13 cellular contexts compared by ENCODE assay signal in genomic region chr4:38785041-38785790, GRCh38. TPM values are rescaled to one million over a fixed set of nuclear protein-coding genes. Genes with fewer than 3 reads are reported as not detected.
DNase-seq lines count a peak whose midpoint lies in the region; ATAC-seq, FAIRE-seq and TF ChIP-seq lines count a peak whose summit lies in the region.
"Had no signal": no experiment of that assay in that cellular context is flagged by ENCODE, and none has a peak within 500 bp of the region (broad histone marks: within the 10 kb centered on the region; RNA-seq: fewer than 3 reads in every experiment).

No MANE protein-coding gene starts in this region.

- H3K4me1 ChIP-seq in GM12878 (ENCODE audit: control insufficient read depth, insufficient read depth, low read length) (peaks cover 17% of the 10 kb centered on the region), spleen (peaks cover 0 to 71% (median 21%) of the 10 kb centered on the region in 6 donors)
- H3K4me1 ChIP-seq: BE2C, SJSA1 had no signal

- RAD21 ChIA-PET in GM12878 (lab: Charles Lee; ENCODE audit: unreplicated experiment): interaction anchor here (1.0 to 3.5 kb wide), 4 partner anchors 18 to 41 kb away, joined by 3 to 38 read pairs (median 12); partner anchors contain the start of gene TLR1

- H3K27ac ChIP-seq in GM12878 (ENCODE audit: control insufficient read depth, insufficient read depth) (peak overlapping the region; percentile 84), spleen (peak overlapping the region in 7 of 8 donors; percentile 67 to 90 (median 80))
- H3K27ac ChIP-seq: SJSA1 had no signal

- no peak overlapping the region; the same call in 1 of the 2 replicates for H3K9ac ChIP-seq in GM12878 (ENCODE audit: control insufficient read depth, insufficient read depth, low read length)

- POLR2A ChIA-PET in GM12878 (lab: Charles Lee): interaction anchor here (0.9 to 3.2 kb wide), 7 partner anchors 10 to 25 kb away, joined by 3 to 10 read pairs (median 5); no protein-coding TSS in a partner anchor

- peak; percentile 55 for DNase-seq in CD1c-positive myeloid dendritic cell (ENCODE audit: extremely low spot score)
- peak; percentile 56 for DNase-seq in MV-4-11 (lab: John Stamatoyannopoulos, UW)
- no peak for DNase-seq in GM12878 (ENCODE audit: low read depth, low spot score)
- no peak for DNase-seq in spleen
- no peak for DNase-seq in NCI-H446 treated with DMSO at 0.1 percent for 48 hours (lab: John Stamatoyannopoulos, UW)
- no peak for DNase-seq in stimulated activated CD4-positive, alpha-beta T cell treated with anti-CD3 and anti-CD28 coated beads, Interleukin-4, amount 100 ng/mL, for 4 hours
- DNase-seq: BE2C, HCEC 1CT, IMR-90, NCI-H1092 had no signal

- no peak for TF ChIP-seq POLR2A in GM12878 (IDR thresholded peaks at IDR 0.05; ENCODE audit: low read depth, low read length)
- no peak for TF ChIP-seq POLR2A in spleen (IDR thresholded peaks at IDR 0.05)

- H3K4me3 ChIP-seq in GM12878: peak overlapping the region; percentile 10; the same call in 1 of the 2 replicates
- no peak overlapping the region for H3K4me3 ChIP-seq in spleen
- H3K4me3 ChIP-seq: SJSA1 had no signal

- in situ Hi-C loops in GM12878 (cut with MboI): no loop called here

- intact Hi-C loops in GM12878 (cut with micrococcal nuclease; ENCODE audit: unreplicated experiment): no loop called here
- intact Hi-C loops in spleen (cut with DNase I; ENCODE audit: low total_unique reads): no loop called here

- TF ChIP-seq EP300 in GM12878 (IDR thresholded peaks at IDR 0.05; ENCODE audit: borderline replicate concordance in 1 of 2, control insufficient read depth in 1 of 2, low read depth in 2 of 2, low read length in 2 of 2): no peak

- SMC1A ChIA-PET in GM12878 (lab: Charles Lee; ENCODE audit: uncharacterized antibody, unreplicated experiment): interaction anchor here (1.3 to 8.9 kb wide), 8 partner anchors 10 to 605 kb away, joined by 3 to 468 read pairs (median 4); partner anchors contain the start of genes TLR1 and TLR6

- CTCF ChIA-PET in GM12878 (lab: Yijun Ruan, JAX): interaction anchor here (0.8 to 8.1 kb wide), 6 partner anchors 9 to 75 kb away, joined by 3 to 449 read pairs (median 46); partner anchors contain the start of gene TLR1

- 67% methylated on average over 6 of the region's 6 CpGs for whole genome bisulfite sequencing in GM12878 (ENCODE audit: insufficient coverage, insufficient replicate concordance, low lambda C conversion rate, missing lambda C conversion rate)
- WGBS in spleen, 5 donors: 50 to 72% (median 63%) methylated on average over 6 of the region's 6 CpGs

- H3K79me2 ChIP-seq in GM12878 (ENCODE audit: control insufficient read depth, insufficient read depth, low read length): peaks cover 29% of the 10 kb centered on the region

- H3K27me3 ChIP-seq in GM12878 (replicated peaks in 1 of 2; ENCODE audit: control insufficient read depth in 2 of 2, insufficient read depth in 2 of 2, low read length in 1 of 2): no peaks in the 10 kb centered on the region
- H3K27me3 ChIP-seq in spleen (replicated peaks in 1 of 7): no peaks in the 10 kb centered on the region
- H3K27me3 ChIP-seq: SJSA1 had no signal

- no peak for TF ChIP-seq RAD21 in GM12878 (IDR thresholded peaks at IDR 0.05; ENCODE audit: insufficient read depth, low read depth, low read length)

- peak overlapping the region; percentile 30; the same call in 1 of the 2 replicates for H2AFZ ChIP-seq in GM12878 (ENCODE audit: control insufficient read depth, low read depth, low read length)

- no peak overlapping the region for H3K4me2 ChIP-seq in GM12878 (ENCODE audit: control insufficient read depth, insufficient read depth)

- H3K36me3 ChIP-seq in GM12878 (ENCODE audit: control insufficient read depth in 2 of 2, insufficient read depth in 2 of 2, low read length in 1 of 2) (no peaks in the 10 kb centered on the region), spleen (no peaks in the 10 kb centered on the region)
- H3K36me3 ChIP-seq: BE2C, SJSA1 had no signal

- H3K9me3 ChIP-seq in GM12878 (replicated peaks; ENCODE audit: control insufficient read depth, insufficient read depth, low read length): peaks cover 13% of the 10 kb centered on the region; the same call in 2 of the 3 replicates
- peaks cover 0 to 19% (median 13%) of the 10 kb centered on the region in 8 donors for H3K9me3 ChIP-seq in spleen
- H3K9me3 ChIP-seq: BE2C, SJSA1 had no signal

- no TSS peak for BruUV-seq in GM12878 (replicated peaks; lab: Mats Ljungman, UMichigan)

- no peaks in the 10 kb centered on the region for H4K20me1 ChIP-seq in GM12878 (ENCODE audit: control insufficient read depth, insufficient read depth)

- FAIRE-seq in GM12878 (lab: Jason Lieb, UNC): no peak

- ATAC-seq in GM12878 (no peak), GM18520 (IDR thresholded peaks at IDR 0.05; ENCODE audit: unreplicated experiment) (no peak)

- no peak for TF ChIP-seq CTCF in GM12878 (IDR thresholded peaks at IDR 0.05 in 2 of 3, conservative IDR thresholded peaks at IDR 0.05 in 1 of 3; ENCODE audit: control insufficient read depth in 2 of 3, extremely low read depth in 1 of 3, insufficient read depth in 1 of 3, low read depth in 3 of 3, low read length in 3 of 3)
- no peak for TF ChIP-seq CTCF in spleen (IDR thresholded peaks at IDR 0.05 in 8 of 11, conservative IDR thresholded peaks at IDR 0.05 in 3 of 11)

TF ChIP-seq in GM12878, 131 proteins besides CTCF, POLR2A, EP300 and RAD21:
- TF ChIP-seq MTA2 (IDR thresholded peaks at IDR 0.05; ENCODE audit: low read depth) (no peak), ZNF274 (IDR thresholded peaks at IDR 0.05; ENCODE audit: insufficient read depth, insufficient read length) (no peak), NFYA (IDR thresholded peaks at IDR 0.05; ENCODE audit: borderline replicate concordance, low read depth, low read length) (no peak), TBL1XR1 (IDR thresholded peaks at IDR 0.05; ENCODE audit: low read depth, low read length) (no peak), TCF12 (IDR thresholded peaks at IDR 0.05; ENCODE audit: low read depth, low read length) (no peak), LARP7 (IDR thresholded peaks at IDR 0.05) (no peak), POLR2AphosphoS2 (IDR thresholded peaks at IDR 0.05; ENCODE audit: low read depth, low read length) (no peak), BMI1 (IDR thresholded peaks at IDR 0.05; ENCODE audit: borderline replicate concordance) (no peak), MLLT1 (IDR thresholded peaks at IDR 0.05) (no peak), CEBPB (IDR thresholded peaks at IDR 0.05; ENCODE audit: borderline replicate concordance in 1 of 2, low read depth in 2 of 2, low read length in 2 of 2) (no peak), ZNF24 (IDR thresholded peaks at IDR 0.05) (no peak), BRCA1 (IDR thresholded peaks at IDR 0.05; ENCODE audit: low read depth, low read length) (no peak)

RNA-seq across cellular contexts. Expression of gene TLR10, which starts 2.4 kb away (rescaled TPM):
- 307 and 331 TPM in 2 replicates for total RNA-seq in GM12878 (2013; cell fraction: nucleolus; rRNA removed)
- total RNA-seq in GM12878 (2014; rRNA removed) (82.7 and 109 TPM in 2 replicates), GM12878 (2014; rRNA removed; fragmentation: Illumina TruSeq; extraction: Trizol) (107 and 109 TPM in 2 replicates), GM12878 (2021) (50.4 and 52.8 TPM in 2 replicates), spleen (10 to 100 TPM; 29.6 to 70.1 (median 42.0) TPM)
- polyA plus RNA-seq in GM12878 (2011; ENCODE audit: low read depth): 37.6 TPM
- polyA plus RNA-seq in GM12878 (2011; rRNA removed) (149 and 243 TPM in 2 replicates), GM12878 (2014; fragmentation: Illumina TruSeq; extraction: Trizol) (118 and 166 TPM in 2 replicates), GM12878 (2014; fragmentation: Nextera tagmentation; extraction: Ambion mirVana) (10 to 100 TPM; 31.5 to 41.8 TPM), GM12878 (2014; rRNA removed) (65.8 and 79.3 TPM in 2 replicates), GM12878 (2016; fragmentation: Nextera tagmentation; extraction: Ambion mirVana) (10 to 100 TPM; 45.9 to 47.1 TPM), spleen (10 to 100 TPM; 46.2 to 81.4 (median 68.1) TPM)
- 53.5 and 61.0 TPM in 2 replicates for polyA plus RNA-seq in GM12878 (2011; cell fraction: cytosol; rRNA removed)
- polyA plus RNA-seq in GM12878 (2011; cell fraction: nucleus; rRNA removed): 75.6 and 82.5 TPM in 2 replicates
- polyA plus RNA-seq in GM12878 (2012): 49.5 and 69.6 TPM in 2 replicates
- 80.6 and 111 TPM in 2 replicates for polyA minus RNA-seq in GM12878 (2011; rRNA and poly(A)+ RNA removed)
- polyA minus RNA-seq in GM12878 (2011; cell fraction: cytosol; rRNA and poly(A)+ RNA removed): 23.4 and 28.1 TPM in 2 replicates
- polyA minus RNA-seq in GM12878 (2011; cell fraction: nucleus; rRNA and poly(A)+ RNA removed): 39.7 and 47.2 TPM in 2 replicates
- total RNA-seq: IMR-90, RPMI7951, SJSA1 had no signal
- polyA plus RNA-seq: IMR-90 had no signal

RNA-seq across cellular contexts. Expression of gene TLR1, which starts 19.4 kb away (rescaled TPM):
- 324 and 329 TPM in 2 replicates for total RNA-seq in GM12878 (2013; cell fraction: nucleolus; rRNA removed)
- 33.7 and 41.4 TPM in 2 replicates for total RNA-seq in GM12878 (2014; rRNA removed)
- 33.9 and 35.1 TPM in 2 replicates for total RNA-seq in GM12878 (2014; rRNA removed; fragmentation: Illumina TruSeq; extraction: Trizol)
- 22.4 and 22.9 TPM in 2 replicates for total RNA-seq in GM12878 (2021)
- polyA plus RNA-seq in GM12878 (2011; ENCODE audit: low read depth): 21.7 TPM
- 57.1 and 86.9 TPM in 2 replicates for polyA plus RNA-seq in GM12878 (2011; rRNA removed)
- 22.3 and 24.5 TPM in 2 replicates for polyA plus RNA-seq in GM12878 (2011; cell fraction: cytosol; rRNA removed)
- 41.1 and 61.6 TPM in 2 replicates for polyA plus RNA-seq in GM12878 (2011; cell fraction: nucleus; rRNA removed)
- 26.0 and 27.3 TPM in 2 replicates for polyA plus RNA-seq in GM12878 (2012)
- polyA plus RNA-seq in GM12878 (2014; fragmentation: Illumina TruSeq; extraction: Trizol): 35.0 and 46.6 TPM in 2 replicates
- 1 to 10 TPM; 9.3 to 9.5 TPM for polyA plus RNA-seq in GM12878 (2014; fragmentation: Nextera tagmentation; extraction: Ambion mirVana)
- 13.0 and 16.5 TPM in 2 replicates for polyA plus RNA-seq in GM12878 (2014; rRNA removed)
- 10 to 100 TPM; 17.1 to 17.9 TPM for polyA plus RNA-seq in GM12878 (2016; fragmentation: Nextera tagmentation; extraction: Ambion mirVana)
- polyA minus RNA-seq in GM12878 (2011; rRNA and poly(A)+ RNA removed): 75.7 and 81.3 TPM in 2 replicates
- 20.4 and 25.1 TPM in 2 replicates for polyA minus RNA-seq in GM12878 (2011; cell fraction: cytosol; rRNA and poly(A)+ RNA removed)
- 110 and 111 TPM in 2 replicates for polyA minus RNA-seq in GM12878 (2011; cell fraction: nucleus; rRNA and poly(A)+ RNA removed)
- total RNA-seq in spleen: 100 to 1,000 TPM in 5 of 7 donors, 10 to 100 TPM in 2; 84.9 to 190 (median 119) TPM
- 10 to 100 TPM in 2 of 3 donors, 1 to 10 TPM in 1; 7.6 to 10.8 (median 10.5) TPM for polyA plus RNA-seq in spleen

Comparison
In these comparisons a context has a peak if more than half of its experiments do, and no peak if none do; other contexts are left out.
1. DNase-seq: peak in CD1c-positive myeloid dendritic cell (single experiment) and MV-4-11 (single experiment); none in GM12878 (single experiment), spleen (single experiment), NCI-H446 treated with DMSO at 0.1 percent for 48 hours (single experiment) and stimulated activated CD4-positive, alpha-beta T cell treated with anti-CD3 and anti-CD28 coated beads, Interleukin-4, amount 100 ng/mL, for 4 hours (0 of 2).